13 cellular contexts compared by ENCODE assay signal in genomic region chr10:356452-356851, GRCh38.
"Had no signal": no experiment of that assay in that cellular context is flagged by ENCODE, and none has a peak within 500 bp of the region (broad histone marks: within the 10 kb centered on the region; RNA-seq: fewer than 3 reads in every experiment).

No MANE protein-coding gene starts in this region.

- H3K36me3 Mint-ChIP-seq: activated naive CD4-positive, alpha-beta T cell treated with anti-CD3 and anti-CD28 coated beads, Interleukin-2, amount 50 U/mL, for 72 hours had no signal

- DNase-seq: activated CD4-positive, alpha-beta T cell treated with anti-CD3 and anti-CD28 coated beads, Interleukin-2, amount 50 U/mL, for 1 hour; amniotic stem cell; body of pancreas; cerebellar nuclear complex; effector memory CD8-positive, alpha-beta T cell; left ventricle myocardium superior; retina; small intestine had no signal

- H3K9me3 ChIP-seq: body of pancreas, tibial nerve had no signal

- H3K27ac Mint-ChIP-seq: activated naive CD4-positive, alpha-beta T cell treated with anti-CD3 and anti-CD28 coated beads, Interleukin-2, amount 50 U/mL, for 72 hours; dendritic cell treated with granulocyte-macrophage colony-stimulating factor and Interleukin-4, amounts not matched to agents 40 ng/mL and 50 ng/mL, for 4 days had no signal

- H3K27me3 ChIP-seq: body of pancreas, hepatocyte, tibial nerve had no signal

- H3K4me1 ChIP-seq: body of pancreas had no signal

- H3K27ac ChIP-seq: body of pancreas, epithelial cell of prostate, hepatocyte, tibial nerve had no signal

- H3K4me3 ChIP-seq: body of pancreas, hepatocyte, tibial nerve had no signal

- H3K9me3 Mint-ChIP-seq: activated naive CD4-positive, alpha-beta T cell treated with anti-CD3 and anti-CD28 coated beads, Interleukin-2, amount 50 U/mL, for 72 hours; dendritic cell treated with granulocyte-macrophage colony-stimulating factor and Interleukin-4, amounts not matched to agents 40 ng/mL and 50 ng/mL, for 4 days; effector memory CD8-positive, alpha-beta T cell had no signal

- H3K4me3 Mint-ChIP-seq: dendritic cell treated with granulocyte-macrophage colony-stimulating factor and Interleukin-4, amounts not matched to agents 40 ng/mL and 50 ng/mL, for 4 days; effector memory CD8-positive, alpha-beta T cell had no signal

- ATAC-seq: body of pancreas; effector memory CD8-positive, alpha-beta T cell; left ventricle myocardium superior had no signal
